9 cellular contexts compared by ENCODE assay signal in the genomic region with DNA sequence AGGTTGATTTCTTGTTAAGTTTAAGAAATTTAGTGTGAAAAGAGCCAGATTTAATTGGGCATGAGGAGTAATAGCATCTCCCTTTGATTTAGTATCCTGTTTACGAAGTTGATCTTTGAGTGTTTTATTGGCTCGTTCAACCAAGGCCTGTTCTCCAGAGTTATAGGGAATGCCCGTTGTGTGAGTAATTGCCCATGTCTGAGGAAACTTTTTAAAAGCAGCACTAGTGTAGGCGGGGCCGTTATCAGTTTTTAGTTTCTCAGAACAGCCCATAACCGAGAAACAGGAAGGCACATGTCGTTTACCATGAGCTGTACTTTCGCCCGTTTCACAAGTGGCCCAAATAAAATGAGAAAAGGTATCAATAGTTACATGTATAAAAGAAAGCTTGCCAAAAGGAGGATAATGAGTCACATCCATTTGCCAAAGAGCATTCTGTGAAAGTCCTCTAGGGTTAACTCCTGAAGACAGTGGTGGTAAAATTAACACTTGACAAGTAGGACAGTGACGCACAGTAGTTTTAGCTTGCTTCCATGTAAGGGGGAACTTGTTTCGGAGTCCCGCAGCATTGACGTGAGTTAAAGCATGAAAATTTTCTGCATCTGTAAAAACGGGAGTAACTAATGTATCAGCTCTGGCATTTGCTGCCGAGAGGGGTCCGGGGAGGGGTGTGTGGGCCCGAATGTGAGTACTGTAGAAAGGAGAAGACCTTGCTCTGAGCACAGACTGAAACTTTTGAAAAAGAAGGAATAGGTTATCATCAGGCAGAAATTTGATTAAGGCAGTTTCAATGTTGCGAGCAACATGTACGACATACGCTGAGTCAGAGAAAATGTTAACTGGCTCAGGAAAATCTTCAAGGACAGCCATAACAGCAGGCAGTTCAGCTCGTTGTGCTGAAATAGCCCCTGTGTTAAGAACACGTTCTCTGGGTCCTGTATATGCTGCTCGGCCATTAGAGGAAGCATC. TPM values are rescaled to one million over a fixed set of nuclear protein-coding genes. Genes with fewer than 3 reads are reported as not detected.
DNase-seq lines count a peak whose midpoint lies in the region; ATAC-seq and TF ChIP-seq lines count a peak whose summit lies in the region.
"Had no signal": no experiment of that assay in that cellular context is flagged by ENCODE, and none has a peak within 500 bp of the region (broad histone marks: within the 10 kb centered on the region; RNA-seq: fewer than 3 reads in every experiment).

No MANE protein-coding gene starts in this region.

- intact Hi-C loops in dendritic cell treated with granulocyte-macrophage colony-stimulating factor and Interleukin-4, amounts not matched to agents 40 ng/mL and 50 ng/mL, for 4 days (cut with micrococcal nuclease): no loop called here

- H3K4me1 ChIP-seq in rectal smooth muscle tissue (ENCODE audit: control insufficient read depth, insufficient read depth, low read length): peaks cover 3% of the 10 kb centered on the region

- H3K9ac ChIP-seq in rectal smooth muscle tissue (ENCODE audit: low read length): no peak overlapping the region

- H3K4me1 Mint-ChIP-seq in T-cell: peaks cover 26 to 49% (median 31%) of the 10 kb centered on the region in 3 donors
- peaks cover 35% of the 10 kb centered on the region for H3K4me1 Mint-ChIP-seq in dendritic cell treated with granulocyte-macrophage colony-stimulating factor and Interleukin-4, amounts not matched to agents 40 ng/mL and 50 ng/mL, for 4 days (ENCODE audit: low read depth)
- peaks cover 6% of the 10 kb centered on the region for H3K4me1 Mint-ChIP-seq in progenitor cell of endocrine pancreas (ENCODE audit: low read depth)

- peak overlapping the region; percentile 33 for H3K27ac ChIP-seq in rectal smooth muscle tissue (ENCODE audit: low read depth, low read length)

- DNase-seq in ELR (ENCODE audit: low read depth) (peak; percentile 10), T-cell (peak in 4 of 34 experiments; percentile 19 to 31 (median 20)), progenitor cell of endocrine pancreas (ENCODE audit: low spot score, unreplicated experiment) (no peak), GDM1 (lab: John Stamatoyannopoulos, UW) (no peak), NCI-H345 (lab: John Stamatoyannopoulos, UW) (no peak), NCI-H146 treated with DMSO at 0.1 percent for 48 hours (lab: John Stamatoyannopoulos, UW; ENCODE audit: unreplicated experiment) (no peak)
- DNase-seq: substantia nigra had no signal

- no peaks in the 10 kb centered on the region for H3K27me3 ChIP-seq in rectal smooth muscle tissue (ENCODE audit: control insufficient read depth, insufficient read depth, low read length)

- H3K4me3 Mint-ChIP-seq in T-cell: peak overlapping the region; percentile 24 to 63 (median 54)
- peak overlapping the region; percentile 32 for H3K4me3 Mint-ChIP-seq in dendritic cell treated with granulocyte-macrophage colony-stimulating factor and Interleukin-4, amounts not matched to agents 40 ng/mL and 50 ng/mL, for 4 days
- H3K4me3 Mint-ChIP-seq in progenitor cell of endocrine pancreas (ENCODE audit: low read depth): no peak overlapping the region

- H3K4me3 ChIP-seq in rectal smooth muscle tissue (ENCODE audit: low read length): no peak overlapping the region

- CTCF ChIA-PET in T-cell (lab: Charles Lee): no interaction called here

- H3K36me3 Mint-ChIP-seq in T-cell: peaks cover 31% of the 10 kb centered on the region
- peaks cover 66% of the 10 kb centered on the region for H3K36me3 Mint-ChIP-seq in dendritic cell treated with granulocyte-macrophage colony-stimulating factor and Interleukin-4, amounts not matched to agents 40 ng/mL and 50 ng/mL, for 4 days (ENCODE audit: low read depth)
- peaks cover 3% of the 10 kb centered on the region for H3K36me3 Mint-ChIP-seq in progenitor cell of endocrine pancreas (ENCODE audit: insufficient read depth)

- H3K27me3 Mint-ChIP-seq in T-cell: no peaks in the 10 kb centered on the region
- peaks cover 9% of the 10 kb centered on the region for H3K27me3 Mint-ChIP-seq in dendritic cell treated with granulocyte-macrophage colony-stimulating factor and Interleukin-4, amounts not matched to agents 40 ng/mL and 50 ng/mL, for 4 days
- no peaks in the 10 kb centered on the region for H3K27me3 Mint-ChIP-seq in progenitor cell of endocrine pancreas

- H3K9me3 Mint-ChIP-seq in T-cell: no peaks in the 10 kb centered on the region
- H3K9me3 Mint-ChIP-seq in dendritic cell treated with granulocyte-macrophage colony-stimulating factor and Interleukin-4, amounts not matched to agents 40 ng/mL and 50 ng/mL, for 4 days: no peaks in the 10 kb centered on the region
- no peaks in the 10 kb centered on the region for H3K9me3 Mint-ChIP-seq in progenitor cell of endocrine pancreas (ENCODE audit: low read depth)

- ATAC-seq in T-cell (replicated peaks in 1 of 4): peak; percentile 61 to 92 (median 78)

- peak overlapping the region; percentile 95 to 97 for H3K27ac Mint-ChIP-seq in T-cell
- H3K27ac Mint-ChIP-seq in dendritic cell treated with granulocyte-macrophage colony-stimulating factor and Interleukin-4, amounts not matched to agents 40 ng/mL and 50 ng/mL, for 4 days: peak overlapping the region; percentile 61
- H3K27ac Mint-ChIP-seq in progenitor cell of endocrine pancreas: no peak overlapping the region

- POLR2A ChIA-PET in T-cell (lab: Charles Lee): no interaction called here

- no peak for TF ChIP-seq CTCF in progenitor cell of endocrine pancreas (IDR thresholded peaks at IDR 0.05; ENCODE audit: unreplicated experiment)

- no peaks in the 10 kb centered on the region for H3K36me3 ChIP-seq in rectal smooth muscle tissue (ENCODE audit: control insufficient read depth, insufficient read depth, low read length)

RNA-seq across cellular contexts. Expression of a gene that starts 18.5 kb away (rescaled TPM):
- 10 to 100 TPM; 19.5 to 29.1 (median 26.3) TPM for total RNA-seq in T-cell
- 21.4 and 24.5 TPM in 2 replicates for total RNA-seq in progenitor cell of endocrine pancreas

RNA-seq across cellular contexts. Expression of a gene that starts 56.2 kb away (rescaled TPM):
- total RNA-seq in T-cell (1 to 10 TPM in 3 of 5 donors, under 1 TPM in 2; 0.70 to 2.0 (median 1.1) TPM), progenitor cell of endocrine pancreas (6.3 and 6.6 TPM in 2 replicates)
